Comparison of ENCODE assay signal across 22 cellular contexts in the genomic region with DNA sequence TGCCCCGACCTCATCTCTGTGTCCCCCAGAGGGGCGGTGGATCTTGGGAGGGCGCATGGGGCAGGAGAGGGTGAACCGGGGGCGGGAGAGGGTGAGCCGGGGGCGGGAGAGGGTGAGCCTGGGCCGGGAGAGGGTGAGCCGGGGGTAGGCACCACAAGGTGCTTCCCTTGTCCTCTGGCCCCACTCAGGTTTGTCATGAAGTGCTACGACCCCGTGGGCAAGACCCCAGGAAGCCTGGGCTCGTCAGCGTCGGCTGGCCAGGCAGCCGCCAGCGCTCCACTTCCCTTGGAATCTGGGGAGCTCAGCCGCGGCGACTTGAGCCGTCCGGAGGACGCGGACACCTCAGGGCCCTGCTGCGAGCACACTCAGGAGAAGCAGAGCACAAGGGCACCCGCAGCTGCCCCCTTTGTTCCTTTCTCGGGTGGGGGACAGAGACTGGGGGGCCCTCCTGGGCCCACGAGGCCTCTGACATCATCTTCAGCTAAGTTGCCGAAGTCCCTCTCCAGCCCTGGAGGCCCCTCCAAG. TPM values are rescaled to one million over a fixed set of nuclear protein-coding genes. Genes with fewer than 3 reads are reported as not detected.
"Had no signal": no experiment of that assay in that cellular context is flagged by ENCODE, and none has a peak within 500 bp of the region (broad histone marks: within the 10 kb centered on the region; RNA-seq: fewer than 3 reads in every experiment).

No MANE protein-coding gene starts in this region.

- ATAC-seq: activated T-helper 17 cell treated with anti-CD3 and anti-CD28 coated beads, Interleukin-2, amount 50 U/mL, for 72 hours had no signal

- FAIRE-seq: astrocyte, RCC 7860 had no signal

- DNase-seq: activated B cell treated with CpG ODN at 0.5 μM for 24 hours; activated CD4-positive, alpha-beta T cell treated with anti-CD3 and anti-CD28 coated beads for 1 hour; activated CD4-positive, alpha-beta T cell treated with anti-CD3 and anti-CD28 coated beads, Interleukin-2, amount 10 ng/mL, durations not matched to agents 24 days and 14 days; activated CD4-positive, alpha-beta T cell treated with anti-CD3 and anti-CD28 coated beads, Interleukin-2, amount 50 U/mL, for 48 hours; activated gamma-delta T cell; activated naive CD4-positive, alpha-beta T cell treated with anti-CD3 and anti-CD28 coated beads for 36 hours; activated T-cell treated with anti-CD3 and anti-CD28 coated beads, Interleukin-2, amount 50 U/mL, for 48 hours; amygdala; Kasumi-1; NCI-H1105 treated with DMSO at 0.1 percent for 48 hours; NCI-H1436 treated with DMSO at 0.1 percent for 48 hours; NCI-H187; NCI-H2081; NCI-H446; NCI-H524; SHP77 treated with DMSO at 0.1 percent for 48 hours had no signal

- H3K4me1 Mint-ChIP-seq: activated B cell treated with CpG ODN at 0.5 μM for 24 hours; activated CD4-positive, alpha-beta T cell treated with anti-CD3 and anti-CD28 coated beads, Interleukin-2, amount 10 ng/mL, durations not matched to agents 24 days and 14 days; activated T-helper 17 cell treated with anti-CD3 and anti-CD28 coated beads, Interleukin-2, amount 50 U/mL, for 72 hours had no signal

- H3K36me3 Mint-ChIP-seq: activated naive CD8-positive, alpha-beta T cell had no signal

- H3K4me3 Mint-ChIP-seq: activated B cell treated with CpG ODN at 0.5 μM for 24 hours; activated CD4-positive, alpha-beta T cell treated with anti-CD3 and anti-CD28 coated beads, Interleukin-2, amount 10 ng/mL, durations not matched to agents 24 days and 14 days; activated naive CD4-positive, alpha-beta T cell treated with anti-CD3 and anti-CD28 coated beads for 36 hours; activated naive CD8-positive, alpha-beta T cell; activated T-helper 17 cell treated with anti-CD3 and anti-CD28 coated beads, Interleukin-2, amount 50 U/mL, for 72 hours; brain; T-helper 1 cell treated with Interleukin-12 subunit alpha and Interleukin-12 subunit beta and Interleukin-4 antibody, amounts not matched to agents 30 μg/mL and 1 μg/mL, for 36 hours had no signal

- H3K27me3 Mint-ChIP-seq: activated B cell treated with CpG ODN at 0.5 μM for 24 hours; activated CD4-positive, alpha-beta T cell treated with anti-CD3 and anti-CD28 coated beads, Interleukin-2, amount 10 ng/mL, durations not matched to agents 24 days and 14 days; activated naive CD8-positive, alpha-beta T cell; activated T-helper 17 cell treated with anti-CD3 and anti-CD28 coated beads, Interleukin-2, amount 50 U/mL, for 72 hours; brain had no signal

- H3K27ac Mint-ChIP-seq: activated B cell treated with CpG ODN at 0.5 μM for 24 hours; activated CD4-positive, alpha-beta T cell treated with anti-CD3 and anti-CD28 coated beads, Interleukin-2, amount 10 ng/mL, durations not matched to agents 24 days and 14 days; activated naive CD4-positive, alpha-beta T cell treated with anti-CD3 and anti-CD28 coated beads for 36 hours; activated naive CD8-positive, alpha-beta T cell; activated T-helper 17 cell treated with anti-CD3 and anti-CD28 coated beads, Interleukin-2, amount 50 U/mL, for 72 hours; T-helper 1 cell treated with Interleukin-12 subunit alpha and Interleukin-12 subunit beta and Interleukin-4 antibody, amounts not matched to agents 30 μg/mL and 1 μg/mL, for 36 hours had no signal

- H3K9me3 Mint-ChIP-seq: activated B cell treated with CpG ODN at 0.5 μM for 24 hours; activated CD4-positive, alpha-beta T cell treated with anti-CD3 and anti-CD28 coated beads, Interleukin-2, amount 10 ng/mL, durations not matched to agents 24 days and 14 days; activated naive CD4-positive, alpha-beta T cell treated with anti-CD3 and anti-CD28 coated beads for 36 hours; activated T-helper 17 cell treated with anti-CD3 and anti-CD28 coated beads, Interleukin-2, amount 50 U/mL, for 72 hours; brain; T-helper 1 cell treated with Interleukin-12 subunit alpha and Interleukin-12 subunit beta and Interleukin-4 antibody, amounts not matched to agents 30 μg/mL and 1 μg/mL, for 36 hours had no signal

RNA-seq across cellular contexts. Expression of a gene that starts 35.3 kb away (rescaled TPM):
- total RNA-seq: activated B cell treated with CpG ODN at 0.5 μM for 24 hours had no signal
